Comparison of ENCODE assay signal across 9 cellular contexts in genomic region chr15:65512807-65513416, GRCh38. TPM values are rescaled to one million over a fixed set of nuclear protein-coding genes. Genes with fewer than 3 reads are reported as not detected.
DNase-seq lines count a peak whose midpoint lies in the region; ATAC-seq and TF ChIP-seq lines count a peak whose summit lies in the region.
"Had no signal": no experiment of that assay in that cellular context is flagged by ENCODE, and none has a peak within 500 bp of the region (broad histone marks: within the 10 kb centered on the region; RNA-seq: fewer than 3 reads in every experiment).

No MANE protein-coding gene starts in this region.

- DNase-seq in AG20443 (ENCODE audit: low spot score): peak; percentile 79
- DNase-seq in adipocyte (ENCODE audit: low read depth): no peak
- peak in 22 of 42 donors; percentile 19 to 67 (median 38) for DNase-seq in head of caudate nucleus
- DNase-seq in prostate gland (ENCODE audit: low spot score): peak; percentile 33
- no peak for DNase-seq in retina
- DNase-seq in hepatocyte (ENCODE audit: low spot score): no peak
- DNase-seq: activated CD4-positive, CD25-positive, alpha-beta regulatory T cell had no signal

- TF ChIP-seq CTCF in prostate gland (IDR thresholded peaks at IDR 0.05) (no peak), hepatocyte (IDR thresholded peaks at IDR 0.05; ENCODE audit: poor library complexity) (no peak)

- 17% methylated on average over 10 of the region's 10 CpGs for WGBS in prostate gland
- WGBS in hepatocyte (ENCODE audit: low lambda C conversion rate, missing lambda C conversion rate): 83% methylated on average over 10 of the region's 10 CpGs

- H3K79me2 ChIP-seq in hepatocyte: peaks cover 53% of the 10 kb centered on the region

- H3K4me1 ChIP-seq in adipocyte (ENCODE audit: control insufficient read depth, insufficient read depth, low read length) (peaks cover 39% of the 10 kb centered on the region), prostate gland (replicated peaks) (peaks cover 7% of the 10 kb centered on the region), hepatocyte (ENCODE audit: insufficient read depth) (peaks cover 8% of the 10 kb centered on the region)

- H3K27me3 ChIP-seq in adipocyte (replicated peaks; ENCODE audit: control insufficient read depth, insufficient read depth, low read length) (no peaks in the 10 kb centered on the region), prostate gland (replicated peaks; ENCODE audit: insufficient read depth) (no peaks in the 10 kb centered on the region), hepatocyte (no peaks in the 10 kb centered on the region)

- H3K36me3 ChIP-seq in adipocyte (ENCODE audit: control insufficient read depth, insufficient read depth, low read length, severe bottlenecking) (peaks cover 38% of the 10 kb centered on the region), prostate gland (no peaks in the 10 kb centered on the region), hepatocyte (replicated peaks; ENCODE audit: insufficient read depth, low read depth) (no peaks in the 10 kb centered on the region)

- H3K4me3 ChIP-seq in adipocyte (ENCODE audit: low read length): peak overlapping the region; percentile 72
- no peak overlapping the region for H3K4me3 ChIP-seq in prostate gland
- no peak overlapping the region for H3K4me3 ChIP-seq in hepatocyte

- peaks cover 19% of the 10 kb centered on the region for H4K20me1 ChIP-seq in hepatocyte (ENCODE audit: insufficient read depth, poor library complexity, severe bottlenecking)

- H3K9me2 ChIP-seq in hepatocyte (replicated peaks; ENCODE audit: insufficient read depth): no peaks in the 10 kb centered on the region

- H3K27ac ChIP-seq in prostate gland (peak overlapping the region; percentile 46 to 65), hepatocyte (no peak overlapping the region)

- H3K9ac ChIP-seq in adipocyte (ENCODE audit: low read length): peak overlapping the region; percentile 63

- H2AFZ ChIP-seq in hepatocyte: no peak overlapping the region

- H3K4me2 ChIP-seq in hepatocyte: no peak overlapping the region

- H3K9me3 ChIP-seq in adipocyte (ENCODE audit: control insufficient read depth, low read length): no peaks in the 10 kb centered on the region
- no peaks in the 10 kb centered on the region for H3K9me3 ChIP-seq in prostate gland
- no peaks in the 10 kb centered on the region for H3K9me3 ChIP-seq in hepatocyte (ENCODE audit: low read depth)

- intact Hi-C loops in head of caudate nucleus (cut with DNase I) (no loop called here), prostate gland (cut with DNase I) (no loop called here)

- no peak for TF ChIP-seq POLR2A in prostate gland (IDR thresholded peaks at IDR 0.05)

- ATAC-seq in GM19035 (IDR thresholded peaks at IDR 0.05; ENCODE audit: unreplicated experiment) (no peak), HG03342 (IDR thresholded peaks at IDR 0.05; ENCODE audit: unreplicated experiment) (no peak)

RNA-seq across cellular contexts. Expression of gene DPP8, which starts 4.6 kb away (rescaled TPM):
- total RNA-seq in prostate gland (10 to 100 TPM; 32.7 to 39.6 TPM), hepatocyte (17.5 and 25.3 TPM in 2 replicates)
- 14.7 and 23.3 TPM in 2 replicates for polyA plus RNA-seq in hepatocyte

RNA-seq across cellular contexts. Expression of gene HACD3, which starts 17.4 kb away (rescaled TPM):
- 10 to 100 TPM; 41.6 to 91.4 TPM for total RNA-seq in prostate gland
- 156 and 171 TPM in 2 replicates for total RNA-seq in hepatocyte
- 123 and 127 TPM in 2 replicates for polyA plus RNA-seq in hepatocyte

Comparison
In these comparisons a context has a peak if more than half of its experiments do, and no peak if none do; other contexts are left out.
1. DNase-seq: peak in AG20443 (single experiment), head of caudate nucleus (22 of 42) and prostate gland (single experiment); none in adipocyte (single experiment), retina (single experiment) and hepatocyte (single experiment).